9 cellular contexts compared by ENCODE assay signal in the genomic region with DNA sequence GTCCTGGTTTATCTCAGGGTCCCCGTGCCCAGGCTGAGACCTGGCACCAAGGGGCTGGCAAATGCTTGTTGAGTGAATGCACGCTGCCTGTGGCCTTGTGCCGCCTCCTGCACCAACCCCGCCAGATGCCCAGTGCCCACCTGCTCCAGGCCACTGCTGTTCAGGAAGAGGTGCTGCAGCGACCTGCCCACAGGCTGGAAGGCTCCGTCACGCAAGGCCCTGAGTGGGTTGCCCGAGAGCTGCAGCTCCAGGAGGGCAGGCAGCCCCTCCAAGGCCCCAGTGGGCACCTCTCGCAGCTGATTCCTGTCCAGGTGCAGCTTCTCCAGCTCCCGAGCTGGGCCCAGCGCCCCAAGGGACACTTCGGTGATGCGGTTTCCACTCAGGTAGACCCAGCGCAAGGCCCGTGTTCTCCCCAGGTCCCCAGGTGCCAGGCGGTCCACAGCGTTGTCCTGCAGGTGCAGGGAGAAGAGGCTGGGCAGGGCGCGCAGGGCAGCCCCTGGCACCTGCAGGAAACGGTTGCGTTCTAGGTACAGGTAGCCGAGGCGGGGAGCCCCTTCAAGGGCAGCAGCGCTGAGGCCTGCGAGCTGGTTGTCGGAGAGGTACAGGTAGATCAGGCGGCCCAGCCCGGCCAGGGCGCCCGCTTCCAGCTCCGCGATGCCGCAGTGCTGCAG. TPM values are rescaled to one million over a fixed set of nuclear protein-coding genes. Genes with fewer than 3 reads are reported as not detected.
DNase-seq lines count a peak whose midpoint lies in the region; ATAC-seq lines count a peak whose summit lies in the region.
"Had no signal": no experiment of that assay in that cellular context is flagged by ENCODE, and none has a peak within 500 bp of the region (broad histone marks: within the 10 kb centered on the region; RNA-seq: fewer than 3 reads in every experiment).

No MANE protein-coding gene starts in this region.

- peak overlapping the region; percentile 17 to 36 for H3K9ac ChIP-seq in stomach smooth muscle (ENCODE audit: low read length in 2 of 2)

- H3K4me1 Mint-ChIP-seq in activated T-helper 1 cell treated with anti-CD3 and anti-CD28 coated beads, Interleukin-12 subunit alpha, Interleukin-12 subunit beta, Interleukin-2, Interleukin-4 antibody, amounts not matched to agents 30 ng/mL and 10 ng/mL and 1 ng/mL, durations not matched to agents 14 hours and 24 hours and 36 hours (ENCODE audit: low read depth) = no peaks in the 10 kb centered on the region
- peaks cover 5 to 8% of the 10 kb centered on the region in 2 donors for H3K4me1 Mint-ChIP-seq in immature natural killer cell

- H3K4me3 Mint-ChIP-seq in activated T-helper 1 cell treated with anti-CD3 and anti-CD28 coated beads, Interleukin-12 subunit alpha, Interleukin-12 subunit beta, Interleukin-2, Interleukin-4 antibody, amounts not matched to agents 30 ng/mL and 10 ng/mL and 1 ng/mL, durations not matched to agents 14 hours and 24 hours and 36 hours = peak overlapping the region; percentile 71
- peak overlapping the region; percentile 52 to 78 (median 67) for H3K4me3 Mint-ChIP-seq in immature natural killer cell

- peak; percentile 32 for DNase-seq in NCI-H1436 (lab: John Stamatoyannopoulos, UW)
- no peak for DNase-seq in NCI-H1436 treated with DMSO at 0.1 percent for 48 hours (lab: John Stamatoyannopoulos, UW)
- DNase-seq in activated T-helper 1 cell treated with anti-CD3 and anti-CD28 coated beads, Interleukin-12 subunit alpha, Interleukin-12 subunit beta, Interleukin-2, Interleukin-4 antibody, amounts not matched to agents 30 ng/mL and 10 ng/mL and 1 ng/mL, durations not matched to agents 14 hours and 24 hours and 36 hours (ENCODE audit: low spot score) = no peak
- DNase-seq in immature natural killer cell = no peak

- peaks cover 2% of the 10 kb centered on the region for H3K27me3 Mint-ChIP-seq in activated T-helper 1 cell treated with anti-CD3 and anti-CD28 coated beads, Interleukin-12 subunit alpha, Interleukin-12 subunit beta, Interleukin-2, Interleukin-4 antibody, amounts not matched to agents 30 ng/mL and 10 ng/mL and 1 ng/mL, durations not matched to agents 14 hours and 24 hours and 36 hours (ENCODE audit: insufficient read depth)
- peaks cover 0 to 6% (median 1%) of the 10 kb centered on the region in 3 donors for H3K27me3 Mint-ChIP-seq in immature natural killer cell (ENCODE audit: low read depth in 3 of 3)

- no peak for ATAC-seq in HG02798 (IDR thresholded peaks at IDR 0.05; ENCODE audit: poor library complexity, unreplicated experiment)
- no peak for ATAC-seq in GM21528 (IDR thresholded peaks at IDR 0.05; ENCODE audit: low FRiP score, unreplicated experiment)
- ATAC-seq in HG03175 (IDR thresholded peaks at IDR 0.05; ENCODE audit: unreplicated experiment) = no peak

- H3K27me3 ChIP-seq in stomach smooth muscle (ENCODE audit: control insufficient read depth in 1 of 2, insufficient read depth in 2 of 2, low read length in 2 of 2) = no peaks in the 10 kb centered on the region

- intact Hi-C loops in activated T-helper 1 cell treated with anti-CD3 and anti-CD28 coated beads, Interleukin-12 subunit alpha, Interleukin-12 subunit beta, Interleukin-2, Interleukin-4 antibody, amounts not matched to agents 30 ng/mL and 10 ng/mL and 1 ng/mL, durations not matched to agents 14 hours and 24 hours and 36 hours (cut with micrococcal nuclease) = loop anchor here (1.0 kb wide), 1 partner anchor 315 kb away; no protein-coding TSS in a partner anchor

- H3K36me3 ChIP-seq in stomach smooth muscle (ENCODE audit: control insufficient read depth in 2 of 2, insufficient read depth in 2 of 2, low read length in 2 of 2) = no peaks in the 10 kb centered on the region

- no peaks in the 10 kb centered on the region for H3K36me3 Mint-ChIP-seq in activated T-helper 1 cell treated with anti-CD3 and anti-CD28 coated beads, Interleukin-12 subunit alpha, Interleukin-12 subunit beta, Interleukin-2, Interleukin-4 antibody, amounts not matched to agents 30 ng/mL and 10 ng/mL and 1 ng/mL, durations not matched to agents 14 hours and 24 hours and 36 hours (ENCODE audit: low read depth)
- no peaks in the 10 kb centered on the region for H3K36me3 Mint-ChIP-seq in immature natural killer cell

- H3K27ac Mint-ChIP-seq in activated T-helper 1 cell treated with anti-CD3 and anti-CD28 coated beads, Interleukin-12 subunit alpha, Interleukin-12 subunit beta, Interleukin-2, Interleukin-4 antibody, amounts not matched to agents 30 ng/mL and 10 ng/mL and 1 ng/mL, durations not matched to agents 14 hours and 24 hours and 36 hours = no peak overlapping the region
- no peak overlapping the region for H3K27ac Mint-ChIP-seq in immature natural killer cell

- H3K27ac ChIP-seq in stomach smooth muscle (ENCODE audit: low read length) = no peak overlapping the region

- peak overlapping the region; percentile 66 to 68 for H3K4me3 ChIP-seq in stomach smooth muscle (ENCODE audit: low read length in 2 of 2)

- no peaks in the 10 kb centered on the region for H3K9me3 Mint-ChIP-seq in activated T-helper 1 cell treated with anti-CD3 and anti-CD28 coated beads, Interleukin-12 subunit alpha, Interleukin-12 subunit beta, Interleukin-2, Interleukin-4 antibody, amounts not matched to agents 30 ng/mL and 10 ng/mL and 1 ng/mL, durations not matched to agents 14 hours and 24 hours and 36 hours
- H3K9me3 Mint-ChIP-seq in immature natural killer cell = no peaks in the 10 kb centered on the region

- no peaks in the 10 kb centered on the region for H3K9me3 ChIP-seq in stomach smooth muscle (ENCODE audit: control insufficient read depth in 2 of 2, low read length in 2 of 2)

- peaks cover 16% of the 10 kb centered on the region for H3K4me1 ChIP-seq in stomach smooth muscle (ENCODE audit: control insufficient read depth, insufficient read depth, low read length)

RNA-seq across cellular contexts. Expression of a gene that starts 3.6 kb away (rescaled TPM):
- 0.36 and 0.66 TPM in 2 replicates for total RNA-seq in activated T-helper 1 cell treated with anti-CD3 and anti-CD28 coated beads, Interleukin-12 subunit alpha, Interleukin-12 subunit beta, Interleukin-2, Interleukin-4 antibody, amounts not matched to agents 30 ng/mL and 10 ng/mL and 1 ng/mL, durations not matched to agents 14 hours and 24 hours and 36 hours
- polyA plus RNA-seq in immature natural killer cell = under 1 TPM in 2 of 3 donors, not detected in 1; 0.32 to 0.90 TPM
- total RNA-seq: A172 had no signal

RNA-seq across cellular contexts. Expression of a gene that starts 32.1 kb away (rescaled TPM):
- total RNA-seq in activated T-helper 1 cell treated with anti-CD3 and anti-CD28 coated beads, Interleukin-12 subunit alpha, Interleukin-12 subunit beta, Interleukin-2, Interleukin-4 antibody, amounts not matched to agents 30 ng/mL and 10 ng/mL and 1 ng/mL, durations not matched to agents 14 hours and 24 hours and 36 hours = 51.9 and 56.6 TPM in 2 replicates
- 10 to 100 TPM; 26.6 to 32.2 (median 30.5) TPM for polyA plus RNA-seq in immature natural killer cell

RNA-seq across cellular contexts. Expression of a gene that starts 48.8 kb away (rescaled TPM):
- 197 and 199 TPM in 2 replicates for total RNA-seq in activated T-helper 1 cell treated with anti-CD3 and anti-CD28 coated beads, Interleukin-12 subunit alpha, Interleukin-12 subunit beta, Interleukin-2, Interleukin-4 antibody, amounts not matched to agents 30 ng/mL and 10 ng/mL and 1 ng/mL, durations not matched to agents 14 hours and 24 hours and 36 hours
- 10 to 100 TPM; 10.4 to 29.9 (median 15.6) TPM for polyA plus RNA-seq in immature natural killer cell
